In genomic region chr1:61110587-61110986, GRCh38 we compare ENCODE assay signal across 31 cellular contexts. TPM values are rescaled to one million over a fixed set of nuclear protein-coding genes. Genes with fewer than 3 reads are reported as not detected.
DNase-seq lines count a peak whose midpoint lies in the region; ATAC-seq, FAIRE-seq and TF ChIP-seq lines count a peak whose summit lies in the region.
"Had no signal": no experiment of that assay in that cellular context is flagged by ENCODE, and none has a peak within 500 bp of the region (broad histone marks: within the 10 kb centered on the region; RNA-seq: fewer than 3 reads in every experiment).

No MANE protein-coding gene starts in this region.

- CTCF ChIA-PET in A673 (lab: Charles Lee), result interaction anchor here (1.1 kb wide), 1 partner anchor 61 kb away, joined by 3 read pairs; no protein-coding TSS in a partner anchor

- DNase-seq in A673 (ENCODE audit: low spot score) (peak; percentile 67), RCC 7860 (ENCODE audit: low spot score) (no peak), left cardiac atrium (no peak), sigmoid colon (no peak), NCI-H2171 treated with DMSO at 0.1 percent for 48 hours (lab: John Stamatoyannopoulos, UW) (no peak), mesenteric fat pad (ENCODE audit: low spot score) (no peak), HCEC 1CT (no peak)
- DNase-seq in effector CD8-positive, alpha-beta T cell (lab: John Stamatoyannopoulos, UW), result no peak
- DNase-seq: activated B cell treated with CpG ODN at 0.5 μM for 24 hours; activated CD4-positive, alpha-beta T cell treated with anti-CD3 and anti-CD28 coated beads, Interleukin-2, amount 10 ng/mL, durations not matched to agents 7 days and 5 days; activated gamma-delta T cell; activated naive CD8-positive, alpha-beta T cell treated with anti-CD3 and anti-CD28 coated beads for 36 hours; activated T-cell treated with anti-CD3 and anti-CD28 coated beads, Interleukin-2, amount 50 U/mL, for 1 hour; anterior cingulate cortex; effector memory CD8-positive, alpha-beta T cell; H9; kidney glomerular epithelial cell; mucosa of descending colon; NCI-H1048; NCI-H1694; nephron progenitor cell; SK-N-SH; small intestine; stimulated activated naive CD4-positive, alpha-beta T cell; testis had no signal

- POLR2A ChIA-PET in A673 (lab: Charles Lee; ENCODE audit: low non-redundant PET), result interaction anchor here (0.6 kb wide), 1 partner anchor 1359 kb away, joined by 4 read pairs; no protein-coding TSS in a partner anchor

- TF ChIP-seq POLR2A in sigmoid colon (IDR thresholded peaks at IDR 0.05), result no peak

- TF ChIP-seq CTCF in A673 (conservative IDR thresholded peaks at IDR 0.05; ENCODE audit: low read depth, low read length) (no peak), sigmoid colon (IDR thresholded peaks at IDR 0.05) (no peak)

- H3K4me1 ChIP-seq in A673 (ENCODE audit: insufficient read depth, low read length, poor library complexity, severe bottlenecking), result peaks cover 64% of the 10 kb centered on the region
- peaks cover 0 to 33% (median 29%) of the 10 kb centered on the region in 4 donors for H3K4me1 ChIP-seq in sigmoid colon

- H3K36me3 ChIP-seq in A673 (ENCODE audit: insufficient read depth, low read length, poor library complexity, severe bottlenecking) (peaks cover 16% of the 10 kb centered on the region), sigmoid colon (no peaks in the 10 kb centered on the region)
- H3K36me3 ChIP-seq: BLaER1 treated with 17β-estradiol and CSF1 and Interleukin-3, amounts not matched to agents 10 nM and 100 nM; cardiac muscle cell; vagina had no signal

- peak; percentile 38 to 61 for ATAC-seq in left cardiac atrium
- ATAC-seq: effector memory CD8-positive, alpha-beta T cell; GM12878; mucosa of descending colon had no signal

- no TSS peak for BruUV-seq in A673 (replicated peaks; lab: Mats Ljungman, UMichigan)

- peaks cover 14% of the 10 kb centered on the region for H3K9me3 ChIP-seq in A673 (ENCODE audit: low read depth, low read length, poor library complexity, severe bottlenecking)
- peaks cover 0 to 7% (median 0%) of the 10 kb centered on the region in 4 donors for H3K9me3 ChIP-seq in sigmoid colon
- H3K9me3 ChIP-seq: testis had no signal

- intact Hi-C loops in A673 (cut with micrococcal nuclease; ENCODE audit: unreplicated experiment), result no loop called here
- intact Hi-C loops in left cardiac atrium (cut with DNase I), result no loop called here
- intact Hi-C loops in sigmoid colon (cut with DNase I), result no loop called here

- H3K4me3 ChIP-seq in A673 (ENCODE audit: low read depth, low read length, poor library complexity, severe bottlenecking) (peak overlapping the region; percentile 12), sigmoid colon (no peak overlapping the region)
- H3K4me3 ChIP-seq: BLaER1 treated with 17β-estradiol and CSF1 and Interleukin-3, amounts not matched to agents 10 nM and 100 nM; cardiac muscle cell; GM12878; lung; mucosa of descending colon; testis; vagina had no signal

- H3K27me3 ChIP-seq in A673 (replicated peaks; ENCODE audit: insufficient read depth, low read depth, low read length, poor library complexity) (no peaks in the 10 kb centered on the region), sigmoid colon (no peaks in the 10 kb centered on the region)
- H3K27me3 ChIP-seq: BLaER1 treated with 17β-estradiol and CSF1 and Interleukin-3, amounts not matched to agents 10 nM and 100 nM; cardiac muscle cell; testis; vagina had no signal

- FAIRE-seq in RCC 7860 (lab: Jason Lieb, UNC), result peak; percentile 16
- FAIRE-seq: GM12878 had no signal

- H3K27ac ChIP-seq in A673 (ENCODE audit: low read depth, low read length, poor library complexity, severe bottlenecking) (peak overlapping the region; percentile 77), sigmoid colon (peak overlapping the region; percentile 35 to 60 (median 52))
- H3K27ac ChIP-seq: BLaER1 treated with 17β-estradiol and CSF1 and Interleukin-3, amounts not matched to agents 10 nM and 100 nM; cardiac muscle cell; RWPE1; testis; vagina had no signal

- WGBS in sigmoid colon, 2 donors, result 85 to 94% methylated on average over 1 of the region's 1 CpG

- TF ChIP-seq EP300 in sigmoid colon (IDR thresholded peaks at IDR 0.05), result no peak

RNA-seq across cellular contexts. Expression of gene NFIA, which starts 28.2 kb away (rescaled TPM):
- total RNA-seq in A673 (2021) (65.4 and 67.1 TPM in 2 replicates), left cardiac atrium (10 to 100 TPM; 94.1 to 97.8 TPM), sigmoid colon (100 to 1,000 TPM in 1 of 4 donors, 10 to 100 TPM in 3; 79.7 to 154 (median 89.1) TPM), mesenteric fat pad (111 TPM)
- polyA plus RNA-seq in sigmoid colon, result 1 to 10 TPM; 2.3 to 7.6 (median 4.2) TPM
